In the genomic region with DNA sequence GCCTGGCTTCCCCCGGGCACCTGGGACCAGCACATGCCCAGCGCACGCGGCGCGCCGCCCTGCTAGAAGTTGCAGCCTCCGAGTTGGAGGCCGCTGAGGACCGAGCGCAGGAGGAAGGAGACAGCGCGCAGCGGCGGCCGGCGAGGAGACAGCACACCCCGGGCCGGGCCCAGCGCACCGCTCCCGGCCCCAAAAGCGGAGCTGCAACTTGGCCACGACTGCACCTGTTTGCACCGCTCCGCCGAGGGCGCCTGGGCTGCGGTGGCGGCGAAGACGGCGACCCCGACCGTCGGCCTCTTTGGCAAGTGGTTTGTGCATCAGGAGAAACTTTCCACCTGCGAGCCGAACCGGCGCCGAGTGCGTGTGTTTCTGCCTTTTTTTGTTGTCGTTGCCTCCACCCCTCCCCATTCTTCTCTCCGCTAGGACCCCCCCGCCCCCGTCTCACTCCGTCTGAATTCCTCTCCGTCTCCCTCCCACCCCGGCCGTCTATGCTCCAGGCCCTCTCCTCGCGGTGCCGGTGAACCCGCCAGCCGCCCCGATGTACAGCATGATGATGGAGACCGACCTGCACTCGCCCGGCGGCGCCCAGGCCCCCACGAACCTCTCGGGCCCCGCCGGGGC, we compare ENCODE assay signal across 9 cellular contexts. TPM values are rescaled to one million over a fixed set of nuclear protein-coding genes. Genes with fewer than 3 reads are reported as not detected.
DNase-seq lines count a peak whose midpoint lies in the region; ATAC-seq and TF ChIP-seq lines count a peak whose summit lies in the region.
"Had no signal": no experiment of that assay in that cellular context is flagged by ENCODE, and none has a peak within 500 bp of the region (broad histone marks: within the 10 kb centered on the region; RNA-seq: fewer than 3 reads in every experiment).

A gene (plus strand): TSS at position 29 of the 621 bp plus-strand sequence. CDS start 510 bp downstream, at position 539.

- H3K9me3 ChIP-seq in CD4-positive, alpha-beta memory T cell (ENCODE audit: control insufficient read depth in 1 of 2, low read length in 2 of 2), result no peaks in the 10 kb centered on the region
- H3K9me3 ChIP-seq in colonic mucosa, result no peaks in the 10 kb centered on the region
- no peaks in the 10 kb centered on the region for H3K9me3 ChIP-seq in neural cell (ENCODE audit: low read length)

- no peaks in the 10 kb centered on the region for H3K9me2 ChIP-seq in neural cell (ENCODE audit: insufficient read depth, low read length)

- peaks cover 47 to 51% of the 10 kb centered on the region in 2 donors for H3K27me3 Mint-ChIP-seq in CD4-positive, alpha-beta memory T cell

- DNase-seq in CD4-positive, alpha-beta memory T cell, result no peak
- DNase-seq in GM20000 (ENCODE audit: low spot score) (peak; percentile 45), colonic mucosa (no peak), NCI-H1930 (lab: John Stamatoyannopoulos, UW) (no peak)
- no peak for DNase-seq in stimulated activated naive CD4-positive, alpha-beta T cell treated with Interleukin-2 at 50 U/mL for 16 hours (lab: John Stamatoyannopoulos, UW)

- H3F3A ChIP-seq in neural cell (ENCODE audit: insufficient read depth, low read length, poor library complexity, severe bottlenecking), result no peaks in the 10 kb centered on the region

- H3K9ac ChIP-seq in colonic mucosa (ENCODE audit: low read depth in 2 of 2, low read length in 2 of 2) (no peak within 1 kb of the TSS), neural cell (ENCODE audit: low read length) (peak within 1 kb of the TSS; percentile 73)

- no peaks in the 10 kb centered on the region for H3K36me3 ChIP-seq in CD4-positive, alpha-beta memory T cell (ENCODE audit: insufficient read depth, low read length)
- H3K36me3 ChIP-seq in colonic mucosa (no peaks in the 10 kb centered on the region), neural cell (ENCODE audit: insufficient read depth, low read length) (no peaks in the 10 kb centered on the region)

- H4K20me1 ChIP-seq in neural cell (ENCODE audit: insufficient read depth), result no peaks in the 10 kb centered on the region

- peaks cover 28% of the 10 kb centered on the region for H3K27me3 ChIP-seq in CD4-positive, alpha-beta memory T cell (ENCODE audit: insufficient read depth, low read length)
- peaks cover 82% of the 10 kb centered on the region for H3K27me3 ChIP-seq in colonic mucosa
- H3K27me3 ChIP-seq in neural cell (ENCODE audit: insufficient read depth, low read depth, low read length), result peaks cover 29% of the 10 kb centered on the region

- H3K4me2 ChIP-seq in neural cell (ENCODE audit: low read length), result peak within 1 kb of the TSS; percentile 88

- peak within 1 kb of the TSS in 2 of 7 donors; percentile 41 to 75 for H3K27ac Mint-ChIP-seq in CD4-positive, alpha-beta memory T cell

- peaks cover 0 to 35% (median 23%) of the 10 kb centered on the region in 8 donors for H3K9me3 Mint-ChIP-seq in CD4-positive, alpha-beta memory T cell
- H3K9me3 Mint-ChIP-seq: central memory CD8-positive, alpha-beta T cell had no signal

- TF ChIP-seq CTCF in GM20000 (IDR thresholded peaks at IDR 0.05; ENCODE audit: extremely low read depth, missing control alignments) (no peak), colonic mucosa (IDR thresholded peaks at IDR 0.05) (no peak), neural cell (IDR thresholded peaks at IDR 0.05; ENCODE audit: poor library complexity, severe bottlenecking) (no peak)

- intact Hi-C loops in CD4-positive, alpha-beta memory T cell (cut with micrococcal nuclease), result no loop called here
- intact Hi-C loops in colonic mucosa (cut with DNase I), result loop anchor here (10.0 kb wide), 1 partner anchor 378 kb away; no protein-coding TSS in a partner anchor

- H3K36me3 Mint-ChIP-seq in CD4-positive, alpha-beta memory T cell, result peaks cover 1 to 3% of the 10 kb centered on the region in 2 donors

- H2AFZ ChIP-seq in neural cell (ENCODE audit: low read depth, low read length), result no peak within 1 kb of the TSS

- no peak for TF ChIP-seq EP300 in neural cell (conservative IDR thresholded peaks at IDR 0.05; ENCODE audit: poor library complexity, severe bottlenecking)

- H3K79me2 ChIP-seq in neural cell (replicated peaks; ENCODE audit: insufficient read depth, low read length), result peaks cover 73% of the 10 kb centered on the region

- no peak for TF ChIP-seq RAD21 in neural cell (conservative IDR thresholded peaks at IDR 0.05)

- peak within 1 kb of the TSS in 7 of 8 donors; percentile 35 to 66 (median 50) for H3K4me3 Mint-ChIP-seq in CD4-positive, alpha-beta memory T cell
- H3K4me3 Mint-ChIP-seq: central memory CD8-positive, alpha-beta T cell had no signal

- H3K27ac ChIP-seq in CD4-positive, alpha-beta memory T cell (ENCODE audit: low read depth, low read length), result no peak within 1 kb of the TSS
- H3K27ac ChIP-seq in colonic mucosa, result no peak within 1 kb of the TSS
- H3K27ac ChIP-seq in neural cell (ENCODE audit: low read length), result peak within 1 kb of the TSS; percentile 71

- POLR2A ChIA-PET in CD4-positive, alpha-beta memory T cell (lab: Charles Lee; ENCODE audit: partially characterized antibody), result no interaction called here

- peaks cover 7% of the 10 kb centered on the region for H3K4me1 ChIP-seq in CD4-positive, alpha-beta memory T cell (ENCODE audit: insufficient read depth, low read length)
- H3K4me1 ChIP-seq in colonic mucosa, result no peaks in the 10 kb centered on the region

- no peak within 1 kb of the TSS for H3K4me3 ChIP-seq in CD4-positive, alpha-beta memory T cell (ENCODE audit: low read length in 2 of 2)
- peak within 1 kb of the TSS; percentile 13 for H3K4me3 ChIP-seq in colonic mucosa
- peak within 1 kb of the TSS; percentile 87 for H3K4me3 ChIP-seq in neural cell (ENCODE audit: low read length)

- peaks cover 2 to 21% (median 12%) of the 10 kb centered on the region in 4 donors for H3K4me1 Mint-ChIP-seq in CD4-positive, alpha-beta memory T cell

- ATAC-seq in activated CD4-positive, CD25-positive, alpha-beta regulatory T cell treated with anti-CD3 and anti-CD28 coated beads, Interleukin-2, amount 50 U/mL, for 24 hours, result no peak
- ATAC-seq in HG03095 (IDR thresholded peaks at IDR 0.05; ENCODE audit: unreplicated experiment), result no peak

- CTCF ChIA-PET in CD4-positive, alpha-beta memory T cell (lab: Charles Lee; ENCODE audit: partially characterized antibody), result no interaction called here

TF ChIP-seq in neural cell, 6 proteins besides CTCF, POLR2A, EP300 and RAD21:
- TF ChIP-seq SMC3 (conservative IDR thresholded peaks at IDR 0.05; ENCODE audit: poor library complexity) (peak; percentile 13), MXI1 (conservative IDR thresholded peaks at IDR 0.05; ENCODE audit: poor library complexity, severe bottlenecking) (peak; percentile 63), TAF1 (IDR thresholded peaks at IDR 0.05; ENCODE audit: low read depth) (peak; percentile 15), EZH2 (IDR thresholded peaks at IDR 0.05; ENCODE audit: borderline replicate concordance, insufficient read depth, low read length, poor library complexity, severe bottlenecking) (no peak), POLR2AphosphoS5 (IDR thresholded peaks at IDR 0.05) (peak; percentile 2)
- TF ChIP-seq, protein P1, sequence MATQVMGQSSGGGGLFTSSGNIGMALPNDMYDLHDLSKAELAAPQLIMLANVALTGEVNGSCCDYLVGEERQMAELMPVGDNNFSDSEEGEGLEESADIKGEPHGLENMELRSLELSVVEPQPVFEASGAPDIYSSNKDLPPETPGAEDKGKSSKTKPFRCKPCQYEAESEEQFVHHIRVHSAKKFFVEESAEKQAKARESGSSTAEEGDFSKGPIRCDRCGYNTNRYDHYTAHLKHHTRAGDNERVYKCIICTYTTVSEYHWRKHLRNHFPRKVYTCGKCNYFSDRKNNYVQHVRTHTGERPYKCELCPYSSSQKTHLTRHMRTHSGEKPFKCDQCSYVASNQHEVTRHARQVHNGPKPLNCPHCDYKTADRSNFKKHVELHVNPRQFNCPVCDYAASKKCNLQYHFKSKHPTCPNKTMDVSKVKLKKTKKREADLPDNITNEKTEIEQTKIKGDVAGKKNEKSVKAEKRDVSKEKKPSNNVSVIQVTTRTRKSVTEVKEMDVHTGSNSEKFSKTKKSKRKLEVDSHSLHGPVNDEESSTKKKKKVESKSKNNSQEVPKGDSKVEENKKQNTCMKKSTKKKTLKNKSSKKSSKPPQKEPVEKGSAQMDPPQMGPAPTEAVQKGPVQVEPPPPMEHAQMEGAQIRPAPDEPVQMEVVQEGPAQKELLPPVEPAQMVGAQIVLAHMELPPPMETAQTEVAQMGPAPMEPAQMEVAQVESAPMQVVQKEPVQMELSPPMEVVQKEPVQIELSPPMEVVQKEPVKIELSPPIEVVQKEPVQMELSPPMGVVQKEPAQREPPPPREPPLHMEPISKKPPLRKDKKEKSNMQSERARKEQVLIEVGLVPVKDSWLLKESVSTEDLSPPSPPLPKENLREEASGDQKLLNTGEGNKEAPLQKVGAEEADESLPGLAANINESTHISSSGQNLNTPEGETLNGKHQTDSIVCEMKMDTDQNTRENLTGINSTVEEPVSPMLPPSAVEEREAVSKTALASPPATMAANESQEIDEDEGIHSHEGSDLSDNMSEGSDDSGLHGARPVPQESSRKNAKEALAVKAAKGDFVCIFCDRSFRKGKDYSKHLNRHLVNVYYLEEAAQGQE (IDR thresholded peaks at IDR 0.05; ENCODE audit: borderline replicate concordance), result no peak

RNA-seq across cellular contexts. Expression of the gene that starts here (rescaled TPM):
- not detected for total RNA-seq in CD4-positive, alpha-beta memory T cell
- polyA plus RNA-seq in CD4-positive, alpha-beta memory T cell, result not detected
- not detected for total RNA-seq in colonic mucosa
- 13.2 and 18.5 TPM in 2 replicates for polyA plus RNA-seq in neural cell
- polyA minus RNA-seq in neural cell, result 19.5 and 21.8 TPM in 2 replicates

Comparison
In these comparisons a context has a peak if more than half of its experiments do, and no peak if none do; other contexts are left out.
1. RNA of the gene that starts here (polyA plus RNA-seq): 13.2 to 18.5 TPM in neural cell; not detected in CD4-positive, alpha-beta memory T cell; every median in the first group is over 10 times any median in the second.
2. H3K4me3 ChIP-seq: peak in colonic mucosa (single experiment) and neural cell (single experiment); none in CD4-positive, alpha-beta memory T cell (0 of 2).